Comparison of ENCODE assay signal across 8 cellular contexts in the genomic region with DNA sequence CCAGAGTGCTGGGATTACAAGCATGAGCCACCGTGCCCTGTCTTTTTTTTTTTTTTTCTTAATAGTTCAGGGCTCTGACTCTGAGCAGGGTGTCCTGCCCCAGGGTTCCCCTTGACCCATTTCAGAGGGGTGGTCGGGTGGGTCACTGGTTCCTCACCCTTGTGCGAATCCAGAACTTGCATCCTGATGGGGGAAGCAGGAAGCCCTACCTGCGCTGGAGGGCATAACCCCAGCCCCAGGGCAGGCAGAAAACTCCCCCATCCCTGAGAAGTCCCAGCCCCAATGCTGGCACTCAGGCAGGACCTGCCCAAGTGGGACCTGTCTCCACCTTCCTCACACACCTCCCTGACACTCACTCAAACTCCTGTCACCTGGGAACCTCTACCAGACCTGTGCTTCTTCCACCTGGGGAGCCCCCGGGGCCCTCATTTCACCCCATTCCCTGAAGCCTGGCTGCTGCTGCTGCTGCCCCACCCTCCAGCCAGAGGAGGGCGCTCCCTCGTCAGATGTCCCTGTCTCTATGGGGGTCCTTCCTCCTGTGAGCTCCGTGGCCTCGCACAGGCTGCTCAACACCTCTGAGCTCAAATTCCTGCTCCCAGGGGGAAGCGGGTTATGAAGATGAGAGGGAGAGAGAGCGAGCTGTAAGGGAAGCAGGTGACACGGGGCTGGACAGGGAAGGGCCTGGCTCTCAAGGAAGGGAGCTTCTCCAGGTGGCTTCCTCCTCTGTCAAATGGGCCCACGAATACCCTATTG. TPM values are rescaled to one million over a fixed set of nuclear protein-coding genes. Genes with fewer than 3 reads are reported as not detected.
DNase-seq lines count a peak whose midpoint lies in the region; ATAC-seq and TF ChIP-seq lines count a peak whose summit lies in the region.

No MANE protein-coding gene starts in this region.

- BruUV-seq in IMR-90 (replicated peaks; lab: Mats Ljungman, UMichigan): no TSS peak

- no peak overlapping the region for H4K8ac ChIP-seq in IMR-90 (ENCODE audit: low read depth in 2 of 2, low read length in 2 of 2)

- CTCF ChIA-PET in IMR-90 (lab: Yijun Ruan, JAX): no interaction called here

- H3K27ac Mint-ChIP-seq in progenitor cell of endocrine pancreas: no peak overlapping the region

- POLR2A ChIA-PET in IMR-90 (lab: Charles Lee; ENCODE audit: unreplicated experiment): no interaction called here

- H2BK15ac ChIP-seq in IMR-90 (ENCODE audit: low read depth, low read length): no peak overlapping the region

- peaks cover 7% of the 10 kb centered on the region; the same call in 1 of the 2 replicates for H3K9me3 ChIP-seq in IMR-90 (ENCODE audit: control insufficient read depth, insufficient read depth, low read length)
- H3K9me3 ChIP-seq in right atrium auricular region: no peaks in the 10 kb centered on the region

- no peak for TF ChIP-seq POLR2A in IMR-90 (IDR thresholded peaks at IDR 0.05; ENCODE audit: low read depth, low read length)

- H3K14ac ChIP-seq in IMR-90 (replicated peaks; ENCODE audit: low read depth, low read length): no peak overlapping the region

- H3K9me1 ChIP-seq in IMR-90 (ENCODE audit: insufficient read depth, low read length): no peaks in the 10 kb centered on the region

- no peak overlapping the region for H3K23ac ChIP-seq in IMR-90 (ENCODE audit: low read depth, low read length)

- H3K4me1 ChIP-seq in IMR-90 (ENCODE audit: control insufficient read depth, insufficient read depth, low read length): no peaks in the 10 kb centered on the region; the same call in 1 of the 2 replicates
- peaks cover 0 to 34% of the 10 kb centered on the region in 2 donors for H3K4me1 ChIP-seq in right atrium auricular region

- H3K9me3 Mint-ChIP-seq in progenitor cell of endocrine pancreas (ENCODE audit: low read depth): peaks cover 5% of the 10 kb centered on the region

- ATAC-seq in IMR-90 (ENCODE audit: low read depth) (no peak), GM18909 (IDR thresholded peaks at IDR 0.05; ENCODE audit: poor library complexity, unreplicated experiment) (no peak), HG02763 (IDR thresholded peaks at IDR 0.05; ENCODE audit: unreplicated experiment) (no peak)

- no peaks in the 10 kb centered on the region for H4K20me1 ChIP-seq in IMR-90 (ENCODE audit: insufficient read depth, low read length)

- H2AK5ac ChIP-seq in IMR-90 (ENCODE audit: low read depth, low read length): no peak overlapping the region

- H3K27me3 Mint-ChIP-seq in progenitor cell of endocrine pancreas: peaks cover 55% of the 10 kb centered on the region

- H2BK5ac ChIP-seq in IMR-90 (ENCODE audit: low read depth, low read length, poor library complexity, severe bottlenecking): no peak overlapping the region

- H3K27ac ChIP-seq in IMR-90 (ENCODE audit: insufficient read depth, low read length) (no peak overlapping the region), right atrium auricular region (peak overlapping the region in 1 of 2 donors; percentile 60)

- H3K4me2 ChIP-seq in IMR-90 (ENCODE audit: low read depth, low read length): peak overlapping the region; percentile 61; the same call in 1 of the 2 replicates

- no peak overlapping the region for H2BK120ac ChIP-seq in IMR-90 (ENCODE audit: low read depth, low read length)

- DNase-seq in CD1c-positive myeloid dendritic cell (ENCODE audit: extremely low spot score) (peak; percentile 10), IMR-90 (no peak), right atrium auricular region (ENCODE audit: low spot score) (peak; percentile 58), progenitor cell of endocrine pancreas (ENCODE audit: low spot score, unreplicated experiment) (no peak), KBM-7 (no peak)
- peak; percentile 14 for DNase-seq in activated gamma-delta T cell treated with anti-CD3 and anti-CD28 coated beads, Interleukin-2, amount 50 U/mL, for 16 hours (ENCODE audit: low read depth)

- no peak overlapping the region for H4K5ac ChIP-seq in IMR-90 (ENCODE audit: low read depth, low read length)

- no CpG with 5 or more reads among the region's 13 CpGs for WGBS in IMR-90 (ENCODE audit: extremely low coverage in 2 of 2, insufficient read length in 1 of 2), 2 experiments

- H4K91ac ChIP-seq in IMR-90 (ENCODE audit: insufficient read depth, low read depth, low read length): no peak overlapping the region

- dilution Hi-C loops in IMR-90 (cut with HindIII; ENCODE audit: low sequenced_read_pairs, unreplicated experiment): no loop called here

- peak overlapping the region; percentile 75 for H3K4me3 Mint-ChIP-seq in progenitor cell of endocrine pancreas (ENCODE audit: low read depth)

- no peaks in the 10 kb centered on the region for H3K79me1 ChIP-seq in IMR-90 (ENCODE audit: low read depth in 1 of 2, low read length in 2 of 2)

- H3K18ac ChIP-seq in IMR-90 (ENCODE audit: low read depth, low read length): no peak overlapping the region

- no peak overlapping the region for H3K56ac ChIP-seq in IMR-90 (ENCODE audit: extremely low read depth, insufficient read depth, low read length)

- H3K9ac ChIP-seq in IMR-90 (ENCODE audit: low read depth, low read length): no peak overlapping the region

- no peak overlapping the region for H2AFZ ChIP-seq in IMR-90 (replicated peaks; ENCODE audit: low read length, poor library complexity)

- peaks cover 1% of the 10 kb centered on the region for H3K36me3 Mint-ChIP-seq in progenitor cell of endocrine pancreas (ENCODE audit: insufficient read depth)

- peaks cover 10% of the 10 kb centered on the region for H3K4me1 Mint-ChIP-seq in progenitor cell of endocrine pancreas (ENCODE audit: low read depth)

- H3K4me3 ChIP-seq in IMR-90 (ENCODE audit: insufficient read depth, low read depth, low read length): no peak overlapping the region
- H3K4me3 ChIP-seq in right atrium auricular region: peak overlapping the region; percentile 27 to 63

- 0 out of 2 replicates have a peak, but pooled peaks have one; percentile 3 for TF ChIP-seq RAD21 in IMR-90 (IDR thresholded peaks at IDR 0.05; ENCODE audit: low read length)

- no peaks in the 10 kb centered on the region for H3K36me3 ChIP-seq in IMR-90 (ENCODE audit: control insufficient read depth, insufficient read depth, low read length)
- no peaks in the 10 kb centered on the region for H3K36me3 ChIP-seq in right atrium auricular region

- H2BK20ac ChIP-seq in IMR-90 (ENCODE audit: low read depth, low read length): no peak overlapping the region

- H3K27me3 ChIP-seq in IMR-90 (ENCODE audit: control insufficient read depth, insufficient read depth, low read length): peaks cover 56% of the 10 kb centered on the region
- H3K27me3 ChIP-seq in right atrium auricular region: no peaks in the 10 kb centered on the region

- H2AK9ac ChIP-seq in IMR-90 (replicated peaks; ENCODE audit: low read depth, low read length, poor library complexity): no peak overlapping the region

- TF ChIP-seq CTCF in IMR-90 (conservative IDR thresholded peaks at IDR 0.05; ENCODE audit: low read depth, low read length) (0 out of 2 replicates have a peak, but pooled peaks have one; percentile 24), right atrium auricular region (IDR thresholded peaks at IDR 0.05) (peak; percentile 35 to 75), progenitor cell of endocrine pancreas (IDR thresholded peaks at IDR 0.05; ENCODE audit: unreplicated experiment) (peak; percentile 61)

- intact Hi-C loops in IMR-90 (cut with micrococcal nuclease): no loop called here

- in situ Hi-C loops in IMR-90 (cut with MboI; ENCODE audit: low sequenced_read_pairs): no loop called here
- in situ Hi-C loops in KBM-7 (cut with MboI; ENCODE audit: low pct_unique_long_range_greater_than_20kb, low sequenced_read_pairs): no loop called here

- H3K4ac ChIP-seq in IMR-90 (ENCODE audit: low read depth, low read length): no peak overlapping the region

TF ChIP-seq in IMR-90, 13 proteins besides CTCF, POLR2A, EP300 and RAD21:
- no peak for TF ChIP-seq MXI1 (IDR thresholded peaks at IDR 0.05; ENCODE audit: borderline replicate concordance, low read depth, low read length)
- TF ChIP-seq CEBPB (IDR thresholded peaks at IDR 0.05; ENCODE audit: low read depth, low read length): no peak
- no peak for TF ChIP-seq BHLHE40 (IDR thresholded peaks at IDR 0.05; ENCODE audit: low read depth, low read length)
- no peak for TF ChIP-seq CHD1 (IDR thresholded peaks at IDR 0.05; ENCODE audit: low read depth, low read length)
- TF ChIP-seq MAFK (IDR thresholded peaks at IDR 0.05; ENCODE audit: low read depth, low read length): no peak
- TF ChIP-seq SMC3 (IDR thresholded peaks at IDR 0.05; ENCODE audit: low read depth, low read length): no peak
- TF ChIP-seq NFE2L2 (IDR thresholded peaks at IDR 0.05; ENCODE audit: low read depth, low read length): no peak
- no peak for TF ChIP-seq RCOR1 (IDR thresholded peaks at IDR 0.05; ENCODE audit: insufficient replicate concordance, low read length)
- TF ChIP-seq, protein P1, sequence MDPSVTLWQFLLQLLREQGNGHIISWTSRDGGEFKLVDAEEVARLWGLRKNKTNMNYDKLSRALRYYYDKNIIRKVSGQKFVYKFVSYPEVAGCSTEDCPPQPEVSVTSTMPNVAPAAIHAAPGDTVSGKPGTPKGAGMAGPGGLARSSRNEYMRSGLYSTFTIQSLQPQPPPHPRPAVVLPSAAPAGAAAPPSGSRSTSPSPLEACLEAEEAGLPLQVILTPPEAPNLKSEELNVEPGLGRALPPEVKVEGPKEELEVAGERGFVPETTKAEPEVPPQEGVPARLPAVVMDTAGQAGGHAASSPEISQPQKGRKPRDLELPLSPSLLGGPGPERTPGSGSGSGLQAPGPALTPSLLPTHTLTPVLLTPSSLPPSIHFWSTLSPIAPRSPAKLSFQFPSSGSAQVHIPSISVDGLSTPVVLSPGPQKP (IDR thresholded peaks at IDR 0.05; ENCODE audit: borderline replicate concordance, low read depth, low read length): no peak
- TF ChIP-seq FOS (IDR thresholded peaks at IDR 0.05; ENCODE audit: low read depth, low read length): no peak
- TF ChIP-seq, protein P2, sequence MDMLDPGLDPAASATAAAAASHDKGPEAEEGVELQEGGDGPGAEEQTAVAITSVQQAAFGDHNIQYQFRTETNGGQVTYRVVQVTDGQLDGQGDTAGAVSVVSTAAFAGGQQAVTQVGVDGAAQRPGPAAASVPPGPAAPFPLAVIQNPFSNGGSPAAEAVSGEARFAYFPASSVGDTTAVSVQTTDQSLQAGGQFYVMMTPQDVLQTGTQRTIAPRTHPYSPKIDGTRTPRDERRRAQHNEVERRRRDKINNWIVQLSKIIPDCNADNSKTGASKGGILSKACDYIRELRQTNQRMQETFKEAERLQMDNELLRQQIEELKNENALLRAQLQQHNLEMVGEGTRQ (IDR thresholded peaks at IDR 0.05; ENCODE audit: low read depth, low read length): no peak
- no peak for TF ChIP-seq MAZ (IDR thresholded peaks at IDR 0.05; ENCODE audit: borderline replicate concordance, low read depth, low read length)
- TF ChIP-seq RFX5 (IDR thresholded peaks at IDR 0.05; ENCODE audit: low read depth, low read length): no peak
TF ChIP-seq in IMR-90: peak in this region for 0.

RNA-seq across cellular contexts. Expression of a gene that starts 15.1 kb away (rescaled TPM):
- total RNA-seq in IMR-90 (2012; rRNA removed) (2.7 and 4.4 TPM in 2 replicates), right atrium auricular region (1 to 10 TPM; 1.1 to 1.6 TPM), progenitor cell of endocrine pancreas (12.3 and 13.7 TPM in 2 replicates)
- polyA plus RNA-seq in IMR-90 (2012; rRNA removed): 1.3 and 1.5 TPM in 2 replicates
- polyA plus RNA-seq in IMR-90 (2012; cell fraction: cytosol; rRNA removed): 0.35 and 0.89 TPM in 2 replicates
- polyA plus RNA-seq in IMR-90 (2012; cell fraction: nucleus; rRNA removed; ENCODE audit: low replicate concordance): 0.41 and 1.3 TPM in 2 replicates

Comparison
In these comparisons a context has a peak if more than half of its experiments do, and no peak if none do; other contexts are left out.
1. DNase-seq: peak in CD1c-positive myeloid dendritic cell (single experiment), activated gamma-delta T cell treated with anti-CD3 and anti-CD28 coated beads, Interleukin-2, amount 50 U/mL, for 16 hours (single experiment) and right atrium auricular region (single experiment); none in IMR-90 (single experiment), progenitor cell of endocrine pancreas (single experiment) and KBM-7 (single experiment).
2. Peak in every context shown above with its lines, with median percentiles within 50 percentile points of each other: CTCF ChIP-seq.